21 cellular contexts compared by ENCODE assay signal in genomic region chr1:156384007-156384406, GRCh38. TPM values are rescaled to one million over a fixed set of nuclear protein-coding genes. Genes with fewer than 3 reads are reported as not detected.
A peak's percentile ranks its signal among the peaks of the same experiment; 100 is the strongest.
DNase-seq lines count a peak whose midpoint lies in the region; ATAC-seq and TF ChIP-seq lines count a peak whose summit lies in the region.
"Had no signal": no experiment of that assay in that cellular context is flagged by ENCODE, and none has a peak within 500 bp of the region (broad histone marks: within the 10 kb centered on the region; RNA-seq: fewer than 3 reads in every experiment).

No MANE protein-coding gene starts in this region.

- H3K27ac ChIP-seq in HEK293 (ENCODE audit: extremely low read depth, low read depth, low read length) (no peak overlapping the region), neuronal stem cell (replicated peaks; ENCODE audit: low read length) (no peak overlapping the region)
- H3K27ac ChIP-seq: C4-2B, KMS-11 had no signal

- H3K4me3 ChIP-seq in HEK293 (ENCODE audit: low read depth, low read length) (no peak overlapping the region), neuronal stem cell (ENCODE audit: low read length in 2 of 2) (no peak overlapping the region)

- no peak overlapping the region for H3K4me3 Mint-ChIP-seq in stimulated activated effector memory CD8-positive, alpha-beta T cell treated with anti-CD3 and anti-CD28 coated beads, Interleukin-12 subunit alpha, Interleukin-12 subunit beta, amount 100 ng/mL, for 72 hours
- H3K4me3 Mint-ChIP-seq in mesothelial cell of epicardium: no peak overlapping the region
- H3K4me3 Mint-ChIP-seq: T-cell had no signal

- H3K9ac ChIP-seq in neuronal stem cell (ENCODE audit: low read depth, low read length, poor library complexity): no peak overlapping the region
- H3K9ac ChIP-seq: KMS-11 had no signal

- H3K9me3 Mint-ChIP-seq in stimulated activated effector memory CD8-positive, alpha-beta T cell treated with anti-CD3 and anti-CD28 coated beads, Interleukin-12 subunit alpha, Interleukin-12 subunit beta, amount 100 ng/mL, for 72 hours: no peaks in the 10 kb centered on the region
- H3K9me3 Mint-ChIP-seq in mesothelial cell of epicardium: no peaks in the 10 kb centered on the region
- H3K9me3 Mint-ChIP-seq: T-cell had no signal

- peak overlapping the region; percentile 0 for H2BK15ac ChIP-seq in neuronal stem cell (ENCODE audit: low read length)

- POLR2A ChIA-PET in HEK293 (lab: Yijun Ruan, JAX): no interaction called here

- H3K4ac ChIP-seq in neuronal stem cell (ENCODE audit: low read length): no peak overlapping the region

- H2AFZ ChIP-seq in neuronal stem cell (ENCODE audit: low read length): no peak overlapping the region

- H2AK5ac ChIP-seq in neuronal stem cell (ENCODE audit: low read depth, low read length): no peak overlapping the region

- H2BK12ac ChIP-seq in neuronal stem cell (ENCODE audit: low read length): no peak overlapping the region

- no CpG with 5 or more reads among the region's 3 CpGs for WGBS in neuronal stem cell (ENCODE audit: extremely low coverage in 2 of 2, insufficient read length in 2 of 2, insufficient replicate concordance in 1 of 2), 2 donors

- no peaks in the 10 kb centered on the region for H3K36me3 Mint-ChIP-seq in stimulated activated effector memory CD8-positive, alpha-beta T cell treated with anti-CD3 and anti-CD28 coated beads, Interleukin-12 subunit alpha, Interleukin-12 subunit beta, amount 100 ng/mL, for 72 hours
- no peaks in the 10 kb centered on the region for H3K36me3 Mint-ChIP-seq in mesothelial cell of epicardium
- H3K36me3 Mint-ChIP-seq: T-cell had no signal

- DNase-seq in CD1c-positive myeloid dendritic cell (ENCODE audit: extremely low spot score) (peak; percentile 78), NOMO-1 treated with DMSO at 0.1 percent for 48 hours (lab: John Stamatoyannopoulos, UW; ENCODE audit: unreplicated experiment) (peak; percentile 44), neuronal stem cell (ENCODE audit: low spot score) (no peak), H4 (ENCODE audit: low spot score) (no peak), mesothelial cell of epicardium (ENCODE audit: low spot score in 2 of 2, unreplicated experiment in 2 of 2) (no peak)
- no peak for DNase-seq in activated CD4-positive, CD25-positive, alpha-beta regulatory T cell (lab: John Stamatoyannopoulos, UW)
- no peak for DNase-seq in stimulated activated effector memory CD8-positive, alpha-beta T cell treated with anti-CD3 and anti-CD28 coated beads, Interleukin-12 subunit alpha, Interleukin-12 subunit beta, amount 100 ng/mL, for 72 hours (ENCODE audit: low spot score in 2 of 2)
- DNase-seq: Caco-2, EL, NCI-H1105 treated with DMSO at 0.1 percent for 48 hours, NCI-H187 treated with DMSO at 0.1 percent for 48 hours, NCI-H226, NCI-H524 treated with DMSO at 0.1 percent for 48 hours, Right ventricle myocardium superior, T-cell had no signal

- ATAC-seq in stimulated activated effector memory CD8-positive, alpha-beta T cell treated with anti-CD3 and anti-CD28 coated beads, Interleukin-12 subunit alpha, Interleukin-12 subunit beta, amount 100 ng/mL, for 72 hours: no peak
- ATAC-seq: T-cell had no signal

- no peak overlapping the region for H3K23ac ChIP-seq in neuronal stem cell (ENCODE audit: low read depth, low read length, poor library complexity)

- peaks cover 9% of the 10 kb centered on the region for H3K4me1 Mint-ChIP-seq in stimulated activated effector memory CD8-positive, alpha-beta T cell treated with anti-CD3 and anti-CD28 coated beads, Interleukin-12 subunit alpha, Interleukin-12 subunit beta, amount 100 ng/mL, for 72 hours
- H3K4me1 Mint-ChIP-seq in mesothelial cell of epicardium: peaks cover 2% of the 10 kb centered on the region

- H3K27me3 ChIP-seq in neuronal stem cell (ENCODE audit: control insufficient read depth in 3 of 3, insufficient read depth in 3 of 3, low read depth in 1 of 3, low read length in 3 of 3): peaks cover 8 to 78% (median 51%) of the 10 kb centered on the region in 3 experiments

- no peak overlapping the region for H4K8ac ChIP-seq in neuronal stem cell (ENCODE audit: low read depth, low read length)

- H3K36me3 ChIP-seq in HEK293 (ENCODE audit: control insufficient read depth in 2 of 2, insufficient read depth in 1 of 2, low read length in 2 of 2) (no peaks in the 10 kb centered on the region), neuronal stem cell (replicated peaks in 1 of 2; ENCODE audit: control insufficient read depth in 2 of 2, insufficient read depth in 2 of 2, low read length in 2 of 2) (no peaks in the 10 kb centered on the region)

- H3K27ac Mint-ChIP-seq in stimulated activated effector memory CD8-positive, alpha-beta T cell treated with anti-CD3 and anti-CD28 coated beads, Interleukin-12 subunit alpha, Interleukin-12 subunit beta, amount 100 ng/mL, for 72 hours: no peak overlapping the region
- no peak overlapping the region for H3K27ac Mint-ChIP-seq in mesothelial cell of epicardium
- H3K27ac Mint-ChIP-seq: T-cell had no signal

- no peaks in the 10 kb centered on the region for H3K79me1 ChIP-seq in neuronal stem cell (ENCODE audit: low read depth, low read length)

- H2BK120ac ChIP-seq in neuronal stem cell (ENCODE audit: low read depth, low read length): peak overlapping the region; percentile 47

- H4K91ac ChIP-seq in neuronal stem cell (ENCODE audit: low read depth, low read length, poor library complexity): no peak overlapping the region

- no peak overlapping the region for H3K4me2 ChIP-seq in neuronal stem cell (ENCODE audit: insufficient read depth, low read length, poor library complexity, severe bottlenecking)
- H3K4me2 ChIP-seq: KMS-11 had no signal

- TF ChIP-seq CTCF in HEK293 (tag by site-specific recombination; IDR thresholded peaks at IDR 0.05): no peak
- no peak for TF ChIP-seq CTCF in mesothelial cell of epicardium (IDR thresholded peaks at IDR 0.05; ENCODE audit: unreplicated experiment)

- CTCF ChIA-PET in HEK293 (lab: Yijun Ruan, JAX): interaction anchor here (0.7 to 17.5 kb wide), 9 partner anchors 10 to 1159 kb away, joined by 3 to 439 read pairs (median 3); no protein-coding TSS in a partner anchor

- no peak overlapping the region for H2BK5ac ChIP-seq in neuronal stem cell (ENCODE audit: low read length)

- H3K9me3 ChIP-seq in HEK293 (ENCODE audit: control insufficient read depth, insufficient read depth, low read depth, low read length) (no peaks in the 10 kb centered on the region), neuronal stem cell (replicated peaks in 1 of 2; ENCODE audit: control insufficient read depth in 2 of 2, insufficient read depth in 1 of 2, low read depth in 1 of 2, low read length in 2 of 2) (no peaks in the 10 kb centered on the region)
- H3K9me3 ChIP-seq: Caco-2 had no signal

- H3K4me1 ChIP-seq in HEK293 (ENCODE audit: control insufficient read depth, insufficient read depth, low read length) (no peaks in the 10 kb centered on the region), neuronal stem cell (ENCODE audit: control insufficient read depth in 2 of 2, insufficient read depth in 1 of 2, low read depth in 1 of 2, low read length in 2 of 2) (peaks cover 9 to 15% of the 10 kb centered on the region in 2 donors)

- H3K14ac ChIP-seq in neuronal stem cell (ENCODE audit: low read length): no peak overlapping the region

- H3K18ac ChIP-seq in neuronal stem cell (ENCODE audit: low read length): no peak overlapping the region

- H3K27me3 Mint-ChIP-seq in mesothelial cell of epicardium (ENCODE audit: low read depth): peaks cover 33% of the 10 kb centered on the region

TF ChIP-seq in HEK293, 187 proteins besides CTCF, POLR2A, EP300 and RAD21:
- TF ChIP-seq ZNF664 (tag by site-specific recombination; IDR thresholded peaks at IDR 0.05) (peak; percentile 78), ZEB2 (tag by site-specific recombination; IDR thresholded peaks at IDR 0.05) (no peak)

RNA-seq across cellular contexts. Expression of gene RHBG, which starts 15.0 kb away (rescaled TPM):
- polyA plus RNA-seq in neuronal stem cell (2013, experiment 1 of 2): 0.03 TPM
- 0.03 TPM for polyA plus RNA-seq in neuronal stem cell (2013, experiment 2 of 2)
- 0.06 TPM in 1 of 2 replicates, not detected in the other for total RNA-seq in H4 (2014; rRNA removed; shearing (Covaris generic))
- 0.88 to 1.2 TPM (median 0.92 TPM) in 3 replicates for total RNA-seq in mesothelial cell of epicardium
- total RNA-seq: A673, HT-29, MCF 10A, Right ventricle myocardium superior had no signal

RNA-seq across cellular contexts. Expression of gene TSACC, which starts 45.7 kb away (rescaled TPM):
- 0.52 TPM for polyA plus RNA-seq in neuronal stem cell (2013, experiment 1 of 2)
- polyA plus RNA-seq in neuronal stem cell (2013, experiment 2 of 2): 0.66 TPM
- total RNA-seq in H4 (2014; rRNA removed; shearing (Covaris generic)): 0.23 and 0.39 TPM in 2 replicates
- total RNA-seq in mesothelial cell of epicardium: not detected in 3 replicates
- total RNA-seq: A673, Right ventricle myocardium superior had no signal

RNA-seq across cellular contexts. Expression of gene CCT3, which starts 45.9 kb away (rescaled TPM):
- 153 TPM for polyA plus RNA-seq in neuronal stem cell (2013, experiment 1 of 2)
- 152 TPM for polyA plus RNA-seq in neuronal stem cell (2013, experiment 2 of 2)
- total RNA-seq in H4 (2014; rRNA removed; shearing (Covaris generic)): 584 and 592 TPM in 2 replicates
- total RNA-seq in mesothelial cell of epicardium: 174 to 190 TPM (median 186 TPM) in 3 replicates

Comparison
In these comparisons a context has a peak if more than half of its experiments do, and no peak if none do; other contexts are left out.
1. DNase-seq: peak in CD1c-positive myeloid dendritic cell (single experiment) and NOMO-1 treated with DMSO at 0.1 percent for 48 hours (single experiment); none in neuronal stem cell (single experiment), H4 (single experiment), activated CD4-positive, CD25-positive, alpha-beta regulatory T cell (0 of 4), stimulated activated effector memory CD8-positive, alpha-beta T cell treated with anti-CD3 and anti-CD28 coated beads, Interleukin-12 subunit alpha, Interleukin-12 subunit beta, amount 100 ng/mL, for 72 hours (0 of 2) and mesothelial cell of epicardium (0 of 2).